ENCODE assay signal across 8 cellular contexts in genomic region chr12:53381739-53382630, GRCh38. TPM values are rescaled to one million over a fixed set of nuclear protein-coding genes. Genes with fewer than 3 reads are reported as not detected.
A peak's percentile ranks its signal among the peaks of the same experiment; 100 is the strongest.
DNase-seq lines count a peak whose midpoint lies in the region; ATAC-seq and TF ChIP-seq lines count a peak whose summit lies in the region.

No MANE protein-coding gene starts in this region.

- no peaks in the 10 kb centered on the region for H3K9me3 Mint-ChIP-seq in neural progenitor cell

- H4K20me1 ChIP-seq in neural progenitor cell (ENCODE audit: low read depth) = peaks cover 56% of the 10 kb centered on the region

- H3K4me1 Mint-ChIP-seq in neural progenitor cell = peaks cover 37% of the 10 kb centered on the region

- H2AFZ ChIP-seq in neural progenitor cell (replicated peaks) = no peak overlapping the region

- no peak overlapping the region for H3K9ac ChIP-seq in neural progenitor cell

- TF ChIP-seq CTCF in NB4 (IDR thresholded peaks at IDR 0.05; ENCODE audit: low read depth, low read length) = peak; percentile 42
- TF ChIP-seq CTCF in neural progenitor cell (IDR thresholded peaks at IDR 0.05) = peak; percentile 60

- H3K27me3 Mint-ChIP-seq in neural progenitor cell (ENCODE audit: insufficient read depth, low read depth) = peaks cover 6% of the 10 kb centered on the region

- H3K36me3 ChIP-seq in neural progenitor cell = peaks cover 3% of the 10 kb centered on the region

- H3F3A ChIP-seq in neural progenitor cell (ENCODE audit: low read depth) = peaks cover 32% of the 10 kb centered on the region

- H3K79me2 ChIP-seq in neural progenitor cell (ENCODE audit: low read depth) = peaks cover 62% of the 10 kb centered on the region

- peak overlapping the region; percentile 78 for H3K4me2 ChIP-seq in neural progenitor cell

- peak overlapping the region; percentile 86 for H3K4me3 Mint-ChIP-seq in neural progenitor cell

- no peak for ATAC-seq in HG03342 (IDR thresholded peaks at IDR 0.05; ENCODE audit: unreplicated experiment)

- H3K4me1 ChIP-seq in neural progenitor cell = peaks cover 24% of the 10 kb centered on the region

- DNase-seq in NCI-H146 treated with DMSO at 0.1 percent for 48 hours (lab: John Stamatoyannopoulos, UW; ENCODE audit: unreplicated experiment) = peak; percentile 2
- DNase-seq in NCI-H146 (lab: John Stamatoyannopoulos, UW) = no peak
- peak; percentile 73 for DNase-seq in NB4 (ENCODE audit: low read depth)
- DNase-seq in activated T-cell treated with anti-CD3 and anti-CD28 coated beads, Interleukin-2, amount 50 U/mL, for 48 hours = peak; percentile 41 to 51
- peak; percentile 71 for DNase-seq in fibroblast of the conjunctiva (ENCODE audit: low read depth)
- DNase-seq in neural progenitor cell (ENCODE audit: low spot score) = peak; percentile 74
- no peak for DNase-seq in middle frontal gyrus (ENCODE audit: extremely low spot score, low spot score)

- H3K9me3 ChIP-seq in neural progenitor cell (ENCODE audit: low read depth) = no peaks in the 10 kb centered on the region

- no peak for TF ChIP-seq POLR2A in NB4 (IDR thresholded peaks at IDR 0.05; ENCODE audit: extremely low read depth, insufficient read length)

- no peak overlapping the region for H3K27ac ChIP-seq in neural progenitor cell

- no peaks in the 10 kb centered on the region for H3K27me3 ChIP-seq in neural progenitor cell

- peak overlapping the region; percentile 13 for H3K27ac Mint-ChIP-seq in neural progenitor cell

- H3K4me3 ChIP-seq in NB4 (ENCODE audit: low read depth, low read length) (peak overlapping the region; percentile 75), neural progenitor cell (peak overlapping the region; percentile 59)

- H3K36me3 Mint-ChIP-seq in neural progenitor cell = peaks cover 35% of the 10 kb centered on the region

RNA-seq across cellular contexts. Expression of gene SP1, which starts 2.0 kb away (rescaled TPM):
- total RNA-seq in neural progenitor cell (ENCODE audit: low replicate concordance) = 67.8 and 71.0 TPM in 2 replicates

RNA-seq across cellular contexts. Expression of gene AMHR2, which starts 41.7 kb away (rescaled TPM):
- total RNA-seq in neural progenitor cell (ENCODE audit: low replicate concordance) = 0.34 TPM in 1 of 2 replicates, not detected in the other

RNA-seq across cellular contexts. Expression of gene SP7, which starts 45.8 kb away (rescaled TPM):
- total RNA-seq in neural progenitor cell (ENCODE audit: low replicate concordance) = 0.74 and 0.90 TPM in 2 replicates

RNA-seq across cellular contexts. Expression of gene PRR13, which starts 59.5 kb away (rescaled TPM):
- total RNA-seq in neural progenitor cell (ENCODE audit: low replicate concordance) = 52.2 and 67.2 TPM in 2 replicates

Comparison
In these comparisons a context has a peak if more than half of its experiments do, and no peak if none do; other contexts are left out.
1. DNase-seq: peak in NCI-H146 treated with DMSO at 0.1 percent for 48 hours (single experiment), NB4 (single experiment), activated T-cell treated with anti-CD3 and anti-CD28 coated beads, Interleukin-2, amount 50 U/mL, for 48 hours (2 of 2), fibroblast of the conjunctiva (single experiment) and neural progenitor cell (single experiment); none in NCI-H146 (single experiment) and middle frontal gyrus (single experiment).